Comparison of ENCODE assay signal across 8 cellular contexts in the genomic region with DNA sequence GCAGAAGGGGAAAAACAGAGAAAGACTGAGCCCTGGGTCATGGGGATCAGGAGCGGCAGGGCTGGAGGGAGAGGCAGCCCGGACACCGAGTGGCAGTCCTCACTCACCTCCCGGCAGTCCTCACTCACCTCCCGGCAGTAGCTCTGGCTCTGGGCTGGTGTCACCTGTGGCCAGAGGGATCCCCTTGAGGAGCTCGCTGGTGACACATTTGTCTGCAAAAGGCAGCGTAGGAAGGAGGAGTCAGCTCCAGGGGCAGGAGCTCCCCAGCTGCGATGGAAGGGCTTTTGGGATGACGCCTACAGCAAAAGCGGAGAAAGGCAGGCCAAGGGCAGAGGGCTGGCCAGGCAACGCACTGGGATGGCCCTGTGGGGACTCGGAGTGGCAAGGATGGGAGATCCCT. TPM values are rescaled to one million over a fixed set of nuclear protein-coding genes. Genes with fewer than 3 reads are reported as not detected.
DNase-seq lines count a peak whose midpoint lies in the region; ATAC-seq and TF ChIP-seq lines count a peak whose summit lies in the region.

No MANE protein-coding gene starts in this region.

- POLR2A ChIA-PET in AG04450 (lab: Yijun Ruan, JAX), result interaction anchor here (1.0 kb wide), 1 partner anchor 13 kb away, joined by 6 read pairs; the partner anchor contains the start of gene PPAN

- TF ChIP-seq POLR2A in breast epithelium (IDR thresholded peaks at IDR 0.05), result no peak

- peaks cover 5% of the 10 kb centered on the region for H3K36me3 Mint-ChIP-seq in IgD-negative memory B cell

- TF ChIP-seq CTCF in AG04450 (IDR thresholded peaks at IDR 0.05; ENCODE audit: low read depth, low read length) (no peak), breast epithelium (IDR thresholded peaks at IDR 0.05) (no peak)

- H3K27me3 ChIP-seq in AG04450 (ENCODE audit: control insufficient read depth, insufficient read depth, low read length) (no peaks in the 10 kb centered on the region), breast epithelium (no peaks in the 10 kb centered on the region), muscle layer of colon (ENCODE audit: control insufficient read depth in 1 of 2, insufficient read depth in 2 of 2, low read length in 2 of 2) (no peaks in the 10 kb centered on the region)

- H3K4me1 ChIP-seq in breast epithelium (peaks cover 4 to 8% of the 10 kb centered on the region in 2 donors), muscle layer of colon (ENCODE audit: insufficient read depth, low read length) (peaks cover 7% of the 10 kb centered on the region)

- H3K9me3 ChIP-seq in AG04450 (ENCODE audit: control insufficient read depth, insufficient read depth, low read length), result peaks cover 5% of the 10 kb centered on the region; the same call in 1 of the 2 replicates
- H3K9me3 ChIP-seq in breast epithelium, result no peaks in the 10 kb centered on the region
- no peaks in the 10 kb centered on the region for H3K9me3 ChIP-seq in muscle layer of colon (ENCODE audit: low read length)

- H3K27ac ChIP-seq in AG04450 (ENCODE audit: low read depth, low read length) (peak overlapping the region; percentile 78), breast epithelium (peak overlapping the region in 1 of 2 donors; percentile 84), muscle layer of colon (ENCODE audit: low read depth, low read length) (peak overlapping the region; percentile 94)

- H3K27me3 Mint-ChIP-seq in IgD-negative memory B cell, result no peaks in the 10 kb centered on the region

- no peak for DNase-seq in AG04450 (ENCODE audit: low read depth, low spot score)
- DNase-seq in breast epithelium (ENCODE audit: low spot score in 2 of 2), result no peak
- no peak for DNase-seq in cortex of kidney (lab: John Stamatoyannopoulos, UW)
- no peak for DNase-seq in effector CD8-positive, alpha-beta T cell (lab: John Stamatoyannopoulos, UW)

- peaks cover 7 to 14% (median 9%) of the 10 kb centered on the region in 3 donors for H3K4me1 Mint-ChIP-seq in IgD-negative memory B cell

- CTCF ChIA-PET in AG04450 (lab: Charles Lee), result interaction anchor here (3.0 kb wide), 1 partner anchor 131 kb away, joined by 14 read pairs; no protein-coding TSS in a partner anchor

- H3K9ac ChIP-seq in muscle layer of colon (ENCODE audit: low read length), result peak overlapping the region; percentile 86

- intact Hi-C loops in breast epithelium (cut with DNase I; ENCODE audit: low total_unique reads), result loop anchor here (10.0 kb wide), 1 partner anchor 116 kb away; the partner anchor contains the start of gene S1PR2

- H3K36me3 ChIP-seq in breast epithelium, result no peaks in the 10 kb centered on the region
- H3K36me3 ChIP-seq in muscle layer of colon (ENCODE audit: insufficient read depth, low read length), result peaks cover 32% of the 10 kb centered on the region

- H3K4me3 Mint-ChIP-seq in IgD-negative memory B cell, result peak overlapping the region; percentile 90 to 98 (median 94)

- H3K9me3 Mint-ChIP-seq in IgD-negative memory B cell, result no peaks in the 10 kb centered on the region

- H3K27ac Mint-ChIP-seq in IgD-negative memory B cell, result peak overlapping the region in 1 of 3 donors; percentile 23

- no peak for ATAC-seq in GM19324 (IDR thresholded peaks at IDR 0.05; ENCODE audit: low FRiP score, unreplicated experiment)
- ATAC-seq in HG02885 (IDR thresholded peaks at IDR 0.05; ENCODE audit: poor library complexity, unreplicated experiment), result no peak

- H3K4me3 ChIP-seq in AG04450 (ENCODE audit: low read depth, low read length), result peak overlapping the region; percentile 97
- H3K4me3 ChIP-seq in breast epithelium, result peak overlapping the region; percentile 71 to 98 (median 95)
- peak overlapping the region; percentile 80 to 96 for H3K4me3 ChIP-seq in muscle layer of colon (ENCODE audit: low read depth in 1 of 2, low read length in 2 of 2)

RNA-seq across cellular contexts. Expression of gene EIF3G, which starts 0.7 kb away (rescaled TPM):
- 127 and 146 TPM in 2 replicates for polyA plus RNA-seq in AG04450 (2011; rRNA removed)
- polyA minus RNA-seq in AG04450 (2011; rRNA and poly(A)+ RNA removed), result 54.2 and 75.9 TPM in 2 replicates
- 214 TPM for polyA plus RNA-seq in IgD-negative memory B cell
- total RNA-seq in breast epithelium, result 100 to 1,000 TPM; 293 to 322 (median 308) TPM

RNA-seq across cellular contexts. Expression of gene P2RY11, which starts 7.5 kb away (rescaled TPM):
- polyA plus RNA-seq in AG04450 (2011; rRNA removed) (1.0 and 2.1 TPM in 2 replicates), IgD-negative memory B cell (3.3 TPM)
- polyA minus RNA-seq in AG04450 (2011; rRNA and poly(A)+ RNA removed), result 1.7 and 3.0 TPM in 2 replicates
- 1 to 10 TPM; 4.0 to 7.2 (median 4.3) TPM for total RNA-seq in breast epithelium

RNA-seq across cellular contexts. Expression of gene PPAN, which starts 12.8 kb away (rescaled TPM):
- polyA plus RNA-seq in AG04450 (2011; rRNA removed) (11.5 and 13.1 TPM in 2 replicates), IgD-negative memory B cell (37.5 TPM)
- polyA minus RNA-seq in AG04450 (2011; rRNA and poly(A)+ RNA removed), result 39.0 and 61.7 TPM in 2 replicates
- 10 to 100 TPM; 17.1 to 44.2 (median 35.3) TPM for total RNA-seq in breast epithelium

RNA-seq across cellular contexts. Expression of gene ANGPTL6, which starts 16.5 kb away (rescaled TPM):
- polyA plus RNA-seq in AG04450 (2011; rRNA removed) (0.09 and 0.11 TPM in 2 replicates), IgD-negative memory B cell (1.3 TPM)
- polyA minus RNA-seq in AG04450 (2011; rRNA and poly(A)+ RNA removed), result not detected in 2 replicates
- under 1 TPM in 2 of 3 donors, not detected in 1; 0.29 to 0.33 TPM for total RNA-seq in breast epithelium

RNA-seq across cellular contexts. Expression of gene SHFL, which starts 32.8 kb away (rescaled TPM):
- polyA plus RNA-seq in AG04450 (2011; rRNA removed) (25.0 and 25.9 TPM in 2 replicates), IgD-negative memory B cell (63.2 TPM)
- polyA minus RNA-seq in AG04450 (2011; rRNA and poly(A)+ RNA removed), result 15.6 and 22.6 TPM in 2 replicates
- total RNA-seq in breast epithelium, result 10 to 100 TPM; 26.4 to 47.6 (median 34.1) TPM
